In genomic region chr19:35451278-35452096, GRCh38 we compare ENCODE assay signal across 15 cellular contexts. TPM values are rescaled to one million over a fixed set of nuclear protein-coding genes. Genes with fewer than 3 reads are reported as not detected.
DNase-seq lines count a peak whose midpoint lies in the region; ATAC-seq lines count a peak whose summit lies in the region.
"Had no signal": no experiment of that assay in that cellular context is flagged by ENCODE, and none has a peak within 500 bp of the region (broad histone marks: within the 10 kb centered on the region; RNA-seq: fewer than 3 reads in every experiment).

No MANE protein-coding gene starts in this region.

- H3K36me3 Mint-ChIP-seq in activated CD8-positive, alpha-beta memory T cell treated with anti-CD3 and anti-CD28 coated beads, Interleukin-2, amount 10 ng/mL, durations not matched to agents 7 days and 5 days, result peaks cover 2% of the 10 kb centered on the region
- no peaks in the 10 kb centered on the region for H3K36me3 Mint-ChIP-seq in activated CD8-positive, alpha-beta T cell treated with anti-CD3 and anti-CD28 coated beads, Interleukin-2, amount 10 ng/mL, durations not matched to agents 7 days and 5 days (ENCODE audit: low read depth)

- H3K4me1 Mint-ChIP-seq in activated CD8-positive, alpha-beta memory T cell treated with anti-CD3 and anti-CD28 coated beads, Interleukin-2, amount 10 ng/mL, durations not matched to agents 7 days and 5 days, result peaks cover 52% of the 10 kb centered on the region
- H3K4me1 Mint-ChIP-seq in activated CD8-positive, alpha-beta T cell treated with anti-CD3 and anti-CD28 coated beads, Interleukin-2, amount 10 ng/mL, durations not matched to agents 7 days and 5 days (ENCODE audit: low read depth), result peaks cover 52% of the 10 kb centered on the region

- DNase-seq in activated CD8-positive, alpha-beta memory T cell treated with anti-CD3 and anti-CD28 coated beads, Interleukin-2, amount 10 ng/mL, durations not matched to agents 7 days and 5 days, result peak; percentile 61
- DNase-seq in activated CD8-positive, alpha-beta memory T cell treated with anti-CD3 and anti-CD28 coated beads, Interleukin-2, amount 50 U/mL, for 4 hours, result no peak
- DNase-seq in activated CD8-positive, alpha-beta T cell treated with anti-CD3 and anti-CD28 coated beads, Interleukin-2, amount 10 ng/mL, durations not matched to agents 7 days and 5 days, result peak; percentile 46
- peak; percentile 50 for DNase-seq in stimulated activated CD8-positive, alpha-beta memory T cell treated with anti-CD3 and anti-CD28 coated beads, Interleukin-4, amount 100 ng/mL, for 48 hours
- DNase-seq in kidney tubule cell (ENCODE audit: low spot score) (no peak), midbrain (lab: John Stamatoyannopoulos, UW) (no peak)
- DNase-seq: caudate nucleus, mesendoderm, NCI-H1694 treated with DMSO at 0.1 percent for 48 hours had no signal

- peak overlapping the region; percentile 60 for H3K27ac Mint-ChIP-seq in activated CD8-positive, alpha-beta memory T cell treated with anti-CD3 and anti-CD28 coated beads, Interleukin-2, amount 10 ng/mL, durations not matched to agents 7 days and 5 days
- H3K27ac Mint-ChIP-seq in activated CD8-positive, alpha-beta T cell treated with anti-CD3 and anti-CD28 coated beads, Interleukin-2, amount 10 ng/mL, durations not matched to agents 7 days and 5 days, result peak overlapping the region; percentile 7

- peaks cover 35% of the 10 kb centered on the region for H3K27me3 Mint-ChIP-seq in activated CD8-positive, alpha-beta memory T cell treated with anti-CD3 and anti-CD28 coated beads, Interleukin-2, amount 10 ng/mL, durations not matched to agents 7 days and 5 days
- H3K27me3 Mint-ChIP-seq in activated CD8-positive, alpha-beta T cell treated with anti-CD3 and anti-CD28 coated beads, Interleukin-2, amount 10 ng/mL, durations not matched to agents 7 days and 5 days (ENCODE audit: low read depth), result peaks cover 32% of the 10 kb centered on the region

- CTCF ChIA-PET in activated CD8-positive, alpha-beta memory T cell treated with anti-CD3 and anti-CD28 coated beads, Interleukin-2, amount 10 ng/mL, durations not matched to agents 7 days and 5 days (lab: Charles Lee), result interaction anchor here (1.2 to 4.8 kb wide), 3 partner anchors 11 to 98 kb away, joined by 6 to 20 read pairs (median 11); no protein-coding TSS in a partner anchor
- CTCF ChIA-PET in activated CD8-positive, alpha-beta T cell treated with anti-CD3 and anti-CD28 coated beads, Interleukin-2, amount 10 ng/mL, durations not matched to agents 7 days and 5 days (lab: Charles Lee), result interaction anchor here (1.4 to 3.9 kb wide), 3 partner anchors 11 to 16 kb away, joined by 3 to 13 read pairs (median 5); no protein-coding TSS in a partner anchor

- H3K9me3 Mint-ChIP-seq in activated CD8-positive, alpha-beta memory T cell treated with anti-CD3 and anti-CD28 coated beads, Interleukin-2, amount 10 ng/mL, durations not matched to agents 7 days and 5 days (ENCODE audit: low read depth), result no peaks in the 10 kb centered on the region
- H3K9me3 Mint-ChIP-seq in activated CD8-positive, alpha-beta T cell treated with anti-CD3 and anti-CD28 coated beads, Interleukin-2, amount 10 ng/mL, durations not matched to agents 7 days and 5 days (ENCODE audit: insufficient read depth), result no peaks in the 10 kb centered on the region

- POLR2A ChIA-PET in activated CD8-positive, alpha-beta T cell treated with anti-CD3 and anti-CD28 coated beads, Interleukin-2, amount 10 ng/mL, durations not matched to agents 7 days and 5 days (lab: Charles Lee), result no interaction called here

- peak; percentile 90 for ATAC-seq in activated CD8-positive, alpha-beta memory T cell treated with anti-CD3 and anti-CD28 coated beads, Interleukin-2, amount 10 ng/mL, durations not matched to agents 7 days and 5 days
- ATAC-seq in HG03095 (IDR thresholded peaks at IDR 0.05; ENCODE audit: unreplicated experiment), result peak; percentile 52
- peak; percentile 70 for ATAC-seq in activated CD8-positive, alpha-beta T cell treated with anti-CD3 and anti-CD28 coated beads, Interleukin-2, amount 10 ng/mL, durations not matched to agents 7 days and 5 days
- no peak for ATAC-seq in GM19035 (IDR thresholded peaks at IDR 0.05; ENCODE audit: unreplicated experiment)
- ATAC-seq: esophagus mucosa, HepG2 had no signal

- H3K4me3 Mint-ChIP-seq in activated CD8-positive, alpha-beta memory T cell treated with anti-CD3 and anti-CD28 coated beads, Interleukin-2, amount 10 ng/mL, durations not matched to agents 7 days and 5 days, result peak overlapping the region; percentile 17
- H3K4me3 Mint-ChIP-seq in activated CD8-positive, alpha-beta T cell treated with anti-CD3 and anti-CD28 coated beads, Interleukin-2, amount 10 ng/mL, durations not matched to agents 7 days and 5 days, result peak overlapping the region; percentile 4

RNA-seq across cellular contexts. Expression of gene FFAR2, which starts 3.4 kb away (rescaled TPM):
- total RNA-seq in activated CD8-positive, alpha-beta memory T cell treated with anti-CD3 and anti-CD28 coated beads, Interleukin-2, amount 10 ng/mL, durations not matched to agents 7 days and 5 days, result not detected
- not detected for total RNA-seq in activated CD8-positive, alpha-beta T cell treated with anti-CD3 and anti-CD28 coated beads, Interleukin-2, amount 10 ng/mL, durations not matched to agents 7 days and 5 days
- total RNA-seq: HepG2, renal cortical epithelial cell had no signal

RNA-seq across cellular contexts. Expression of gene KRTDAP, which starts 38.8 kb away (rescaled TPM):
- total RNA-seq in activated CD8-positive, alpha-beta memory T cell treated with anti-CD3 and anti-CD28 coated beads, Interleukin-2, amount 10 ng/mL, durations not matched to agents 7 days and 5 days, result not detected
- not detected for total RNA-seq in activated CD8-positive, alpha-beta T cell treated with anti-CD3 and anti-CD28 coated beads, Interleukin-2, amount 10 ng/mL, durations not matched to agents 7 days and 5 days
- total RNA-seq: renal cortical epithelial cell, tibial nerve had no signal

Comparison
In these comparisons a context has a peak if more than half of its experiments do, and no peak if none do; other contexts are left out.
1. DNase-seq: peak in activated CD8-positive, alpha-beta memory T cell treated with anti-CD3 and anti-CD28 coated beads, Interleukin-2, amount 10 ng/mL, durations not matched to agents 7 days and 5 days (single experiment), activated CD8-positive, alpha-beta T cell treated with anti-CD3 and anti-CD28 coated beads, Interleukin-2, amount 10 ng/mL, durations not matched to agents 7 days and 5 days (single experiment) and stimulated activated CD8-positive, alpha-beta memory T cell treated with anti-CD3 and anti-CD28 coated beads, Interleukin-4, amount 100 ng/mL, for 48 hours (single experiment); none in activated CD8-positive, alpha-beta memory T cell treated with anti-CD3 and anti-CD28 coated beads, Interleukin-2, amount 50 U/mL, for 4 hours (single experiment), kidney tubule cell (single experiment) and midbrain (single experiment).